ENCODE assay signal across 26 cellular contexts in the genomic region with DNA sequence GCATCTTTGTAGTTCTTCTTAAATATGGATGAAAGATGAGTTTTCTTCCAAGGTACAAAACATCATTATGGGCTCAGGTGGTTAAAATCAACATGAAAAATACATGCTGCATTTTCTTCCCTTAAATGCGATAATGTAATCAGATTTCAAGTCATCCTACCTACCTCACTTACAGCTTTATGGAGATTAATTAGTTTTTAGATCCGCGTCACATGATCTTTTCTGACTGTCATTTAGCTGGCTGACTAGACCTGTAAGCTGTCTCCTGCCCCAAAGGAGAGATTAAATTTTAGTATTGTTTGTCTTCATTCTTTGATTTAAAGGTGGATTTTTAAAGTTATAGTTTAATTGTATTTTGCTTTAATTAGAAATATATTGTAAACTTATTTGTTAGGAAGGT.
"Had no signal": no experiment of that assay in that cellular context is flagged by ENCODE, and none has a peak within 500 bp of the region (broad histone marks: within the 10 kb centered on the region; RNA-seq: fewer than 3 reads in every experiment).

No MANE protein-coding gene starts in this region.

- DNase-seq: activated CD4-positive, alpha-beta memory T cell treated with anti-CD3 and anti-CD28 coated beads, Interleukin-2, amount 10 ng/mL, durations not matched to agents 7 days and 5 days; activated CD4-positive, alpha-beta T cell treated with anti-CD3 and anti-CD28 coated beads for 1 hour; activated CD4-positive, alpha-beta T cell treated with anti-CD3 and anti-CD28 coated beads, Interleukin-2, amount 10 ng/mL, durations not matched to agents 7 days and 5 days; activated CD8-positive, alpha-beta memory T cell treated with anti-CD3 and anti-CD28 coated beads, Interleukin-2, amount 50 U/mL, for 48 hours; activated gamma-delta T cell treated with Interleukin-2 at 50 U/mL for 16 hours; activated naive CD8-positive, alpha-beta T cell treated with anti-CD3 and anti-CD28 coated beads, Interleukin-2, amount 50 U/mL, for 24 hours; activated T-cell treated with anti-CD3 and anti-CD28 coated beads, Interleukin-2, amount 50 U/mL, for 24 hours; amygdala; caudate nucleus; cortex of kidney; effector memory CD8-positive, alpha-beta T cell; erythroblast; gastrocnemius medialis; glutamatergic neuron; left ventricle myocardium inferior; mesendoderm; right cardiac atrium; stimulated activated CD4-positive, alpha-beta T cell treated with anti-CD3 and anti-CD28 coated beads, Interleukin-15, amount 100 ng/mL, for 24 hours; stimulated activated CD4-positive, alpha-beta T cell treated with anti-CD3 and anti-CD28 coated beads, Interleukin-2, amount 100 ng/mL, for 24 hours; stimulated activated naive CD4-positive, alpha-beta T cell; tibial artery; upper lobe of right lung had no signal

- H3K4me1 Mint-ChIP-seq: activated CD4-positive, alpha-beta memory T cell treated with anti-CD3 and anti-CD28 coated beads, Interleukin-2, amount 10 ng/mL, durations not matched to agents 7 days and 5 days; activated CD4-positive, alpha-beta T cell treated with anti-CD3 and anti-CD28 coated beads, Interleukin-2, amount 10 ng/mL, durations not matched to agents 7 days and 5 days; activated naive CD4-positive, alpha-beta T cell treated with anti-CD3 and anti-CD28 coated beads, Interleukin-2, amount 50 U/mL, for 24 hours; activated naive CD8-positive, alpha-beta T cell treated with anti-CD3 and anti-CD28 coated beads, Interleukin-2, amount 50 U/mL, for 24 hours; activated T-helper 17 cell treated with anti-CD3 and anti-CD28 coated beads, Interleukin-2, amount 50 U/mL, for 72 hours had no signal

- H3K4me3 Mint-ChIP-seq: activated CD4-positive, alpha-beta memory T cell treated with anti-CD3 and anti-CD28 coated beads, Interleukin-2, amount 10 ng/mL, durations not matched to agents 7 days and 5 days; activated CD4-positive, alpha-beta T cell treated with anti-CD3 and anti-CD28 coated beads, Interleukin-2, amount 10 ng/mL, durations not matched to agents 7 days and 5 days; activated naive CD4-positive, alpha-beta T cell treated with anti-CD3 and anti-CD28 coated beads, Interleukin-2, amount 50 U/mL, for 24 hours; activated naive CD8-positive, alpha-beta T cell treated with anti-CD3 and anti-CD28 coated beads, Interleukin-2, amount 50 U/mL, for 24 hours; activated T-cell treated with anti-CD3 and anti-CD28 coated beads, Interleukin-2, amount 50 U/mL, for 24 hours; activated T-helper 17 cell treated with anti-CD3 and anti-CD28 coated beads, Interleukin-2, amount 50 U/mL, for 72 hours; effector memory CD8-positive, alpha-beta T cell; natural killer cell treated with Interleukin-12 subunit alpha and Interleukin-12 subunit beta and Interleukin-15 and Interleukin-18, amount 100 ng/mL, for 72 hours; WTC11 had no signal

- H3K9me3 Mint-ChIP-seq: activated CD4-positive, alpha-beta memory T cell treated with anti-CD3 and anti-CD28 coated beads, Interleukin-2, amount 10 ng/mL, durations not matched to agents 7 days and 5 days; activated CD4-positive, alpha-beta T cell treated with anti-CD3 and anti-CD28 coated beads, Interleukin-2, amount 10 ng/mL, durations not matched to agents 7 days and 5 days; activated naive CD4-positive, alpha-beta T cell treated with anti-CD3 and anti-CD28 coated beads, Interleukin-2, amount 50 U/mL, for 24 hours; activated naive CD8-positive, alpha-beta T cell treated with anti-CD3 and anti-CD28 coated beads, Interleukin-2, amount 50 U/mL, for 24 hours; activated T-cell treated with anti-CD3 and anti-CD28 coated beads, Interleukin-2, amount 50 U/mL, for 24 hours; activated T-helper 17 cell treated with anti-CD3 and anti-CD28 coated beads, Interleukin-2, amount 50 U/mL, for 72 hours; effector memory CD8-positive, alpha-beta T cell; natural killer cell treated with Interleukin-12 subunit alpha and Interleukin-12 subunit beta and Interleukin-15 and Interleukin-18, amount 100 ng/mL, for 72 hours; WTC11 had no signal

- ATAC-seq: activated naive CD8-positive, alpha-beta T cell treated with anti-CD3 and anti-CD28 coated beads, Interleukin-2, amount 50 U/mL, for 24 hours; activated T-helper 17 cell treated with anti-CD3 and anti-CD28 coated beads, Interleukin-2, amount 50 U/mL, for 72 hours; effector memory CD8-positive, alpha-beta T cell; gastrocnemius medialis; natural killer cell treated with Interleukin-12 subunit alpha and Interleukin-12 subunit beta and Interleukin-15 and Interleukin-18, amount 100 ng/mL, for 72 hours; right cardiac atrium; upper lobe of right lung; WTC11 had no signal

- H3K27ac Mint-ChIP-seq: activated CD4-positive, alpha-beta memory T cell treated with anti-CD3 and anti-CD28 coated beads, Interleukin-2, amount 10 ng/mL, durations not matched to agents 7 days and 5 days; activated CD4-positive, alpha-beta T cell treated with anti-CD3 and anti-CD28 coated beads, Interleukin-2, amount 10 ng/mL, durations not matched to agents 7 days and 5 days; activated naive CD4-positive, alpha-beta T cell treated with anti-CD3 and anti-CD28 coated beads, Interleukin-2, amount 50 U/mL, for 24 hours; activated naive CD8-positive, alpha-beta T cell treated with anti-CD3 and anti-CD28 coated beads, Interleukin-2, amount 50 U/mL, for 24 hours; activated T-cell treated with anti-CD3 and anti-CD28 coated beads, Interleukin-2, amount 50 U/mL, for 24 hours; activated T-helper 17 cell treated with anti-CD3 and anti-CD28 coated beads, Interleukin-2, amount 50 U/mL, for 72 hours; effector memory CD8-positive, alpha-beta T cell; natural killer cell treated with Interleukin-12 subunit alpha and Interleukin-12 subunit beta and Interleukin-15 and Interleukin-18, amount 100 ng/mL, for 72 hours; WTC11 had no signal

- H3K27me3 Mint-ChIP-seq: activated CD4-positive, alpha-beta memory T cell treated with anti-CD3 and anti-CD28 coated beads, Interleukin-2, amount 10 ng/mL, durations not matched to agents 7 days and 5 days; activated naive CD4-positive, alpha-beta T cell treated with anti-CD3 and anti-CD28 coated beads, Interleukin-2, amount 50 U/mL, for 24 hours; activated naive CD8-positive, alpha-beta T cell treated with anti-CD3 and anti-CD28 coated beads, Interleukin-2, amount 50 U/mL, for 24 hours; activated T-cell treated with anti-CD3 and anti-CD28 coated beads, Interleukin-2, amount 50 U/mL, for 24 hours; activated T-helper 17 cell treated with anti-CD3 and anti-CD28 coated beads, Interleukin-2, amount 50 U/mL, for 72 hours; effector memory CD8-positive, alpha-beta T cell had no signal

- H3K36me3 Mint-ChIP-seq: activated naive CD4-positive, alpha-beta T cell treated with anti-CD3 and anti-CD28 coated beads, Interleukin-2, amount 50 U/mL, for 24 hours; natural killer cell treated with Interleukin-12 subunit alpha and Interleukin-12 subunit beta and Interleukin-15 and Interleukin-18, amount 100 ng/mL, for 72 hours; WTC11 had no signal
